In genomic region chr13:76886005-76886291, GRCh38 we compare ENCODE assay signal across 1 cellular context.
TF ChIP-seq lines count a peak whose summit lies in the region.

No MANE protein-coding gene starts in this region.

TF ChIP-seq in WTC11, 78 proteins besides CTCF, POLR2A, EP300 and RAD21 (continued from another document):
- TF ChIP-seq, protein P1, sequence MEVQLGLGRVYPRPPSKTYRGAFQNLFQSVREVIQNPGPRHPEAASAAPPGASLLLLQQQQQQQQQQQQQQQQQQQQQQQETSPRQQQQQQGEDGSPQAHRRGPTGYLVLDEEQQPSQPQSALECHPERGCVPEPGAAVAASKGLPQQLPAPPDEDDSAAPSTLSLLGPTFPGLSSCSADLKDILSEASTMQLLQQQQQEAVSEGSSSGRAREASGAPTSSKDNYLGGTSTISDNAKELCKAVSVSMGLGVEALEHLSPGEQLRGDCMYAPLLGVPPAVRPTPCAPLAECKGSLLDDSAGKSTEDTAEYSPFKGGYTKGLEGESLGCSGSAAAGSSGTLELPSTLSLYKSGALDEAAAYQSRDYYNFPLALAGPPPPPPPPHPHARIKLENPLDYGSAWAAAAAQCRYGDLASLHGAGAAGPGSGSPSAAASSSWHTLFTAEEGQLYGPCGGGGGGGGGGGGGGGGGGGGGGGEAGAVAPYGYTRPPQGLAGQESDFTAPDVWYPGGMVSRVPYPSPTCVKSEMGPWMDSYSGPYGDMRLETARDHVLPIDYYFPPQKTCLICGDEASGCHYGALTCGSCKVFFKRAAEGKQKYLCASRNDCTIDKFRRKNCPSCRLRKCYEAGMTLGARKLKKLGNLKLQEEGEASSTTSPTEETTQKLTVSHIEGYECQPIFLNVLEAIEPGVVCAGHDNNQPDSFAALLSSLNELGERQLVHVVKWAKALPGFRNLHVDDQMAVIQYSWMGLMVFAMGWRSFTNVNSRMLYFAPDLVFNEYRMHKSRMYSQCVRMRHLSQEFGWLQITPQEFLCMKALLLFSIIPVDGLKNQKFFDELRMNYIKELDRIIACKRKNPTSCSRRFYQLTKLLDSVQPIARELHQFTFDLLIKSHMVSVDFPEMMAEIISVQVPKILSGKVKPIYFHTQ (CRISPR knock-in tag; IDR thresholded peaks at IDR 0.05) = no peak
